In genomic region chr10:95800286-95800685, GRCh38 we compare ENCODE assay signal across 9 cellular contexts. TPM values are rescaled to one million over a fixed set of nuclear protein-coding genes. Genes with fewer than 3 reads are reported as not detected.
A peak's percentile ranks its signal among the peaks of the same experiment; 100 is the strongest.
DNase-seq lines count a peak whose midpoint lies in the region; ATAC-seq, FAIRE-seq and TF ChIP-seq lines count a peak whose summit lies in the region.
"Not testable (repeated sequence)": the region's sequence is repeated elsewhere in the genome, so short reads cannot be mapped to it uniquely, and the experiment has no call there.
"Had no signal": no experiment of that assay in that cellular context is flagged by ENCODE, and none has a peak within 500 bp of the region (broad histone marks: within the 10 kb centered on the region; RNA-seq: fewer than 3 reads in every experiment).

No MANE protein-coding gene starts in this region.

- not testable (repeated sequence) for H3K27me3 Mint-ChIP-seq in activated CD8-positive, alpha-beta T cell treated with anti-CD3 and anti-CD28 coated beads, Interleukin-2, amount 10 ng/mL, durations not matched to agents 7 days and 5 days (ENCODE audit: low read depth); astrocyte (ENCODE audit: low read depth, unreplicated experiment); natural killer cell treated with Interleukin-12 subunit alpha and Interleukin-12 subunit beta and Interleukin-15 and Interleukin-18, amount 100 ng/mL, for 72 hours
- H3K27me3 Mint-ChIP-seq in stimulated activated naive CD8-positive, alpha-beta T cell treated with anti-CD3 and anti-CD28 coated beads, Interleukin-15, Interleukin-2, amounts not matched to agents 100 ng/mL and 50 ng/mL, for 24 hours = peaks cover 12% of the 10 kb centered on the region

- FAIRE-seq in astrocyte (lab: Jason Lieb, UNC) = not testable (repeated sequence)

- not testable (repeated sequence) for TF ChIP-seq CTCF in NB4 (IDR thresholded peaks at IDR 0.05; ENCODE audit: low read depth, low read length); astrocyte (IDR thresholded peaks at IDR 0.05; ENCODE audit: insufficient read depth, low read depth, low read length); fibroblast of pulmonary artery (IDR thresholded peaks at IDR 0.05; ENCODE audit: low read length, missing control alignments)

- peaks cover 50% of the 10 kb centered on the region for H3K4me1 Mint-ChIP-seq in activated CD8-positive, alpha-beta T cell treated with anti-CD3 and anti-CD28 coated beads, Interleukin-2, amount 10 ng/mL, durations not matched to agents 7 days and 5 days (ENCODE audit: low read depth)
- H3K4me1 Mint-ChIP-seq in astrocyte (ENCODE audit: low read depth, unreplicated experiment) = not testable (repeated sequence)
- H3K4me1 Mint-ChIP-seq in natural killer cell treated with Interleukin-12 subunit alpha and Interleukin-12 subunit beta and Interleukin-15 and Interleukin-18, amount 100 ng/mL, for 72 hours (ENCODE audit: low read depth in 2 of 2) = peaks cover 41% of the 10 kb centered on the region in 2 donors
- peaks cover 16% of the 10 kb centered on the region for H3K4me1 Mint-ChIP-seq in stimulated activated naive CD8-positive, alpha-beta T cell treated with anti-CD3 and anti-CD28 coated beads, Interleukin-15, Interleukin-2, amounts not matched to agents 100 ng/mL and 50 ng/mL, for 24 hours (ENCODE audit: low read depth)

- CTCF ChIA-PET in activated CD8-positive, alpha-beta T cell treated with anti-CD3 and anti-CD28 coated beads, Interleukin-2, amount 10 ng/mL, durations not matched to agents 7 days and 5 days (lab: Charles Lee) = interaction anchor here (1.4 kb wide), 1 partner anchor 107 kb away, joined by 5 read pairs; the partner anchor contains the start of gene TCTN3

- not testable (repeated sequence) for ATAC-seq in activated CD8-positive, alpha-beta T cell treated with anti-CD3 and anti-CD28 coated beads, Interleukin-2, amount 10 ng/mL, durations not matched to agents 7 days and 5 days; natural killer cell treated with Interleukin-12 subunit alpha and Interleukin-12 subunit beta and Interleukin-15 and Interleukin-18, amount 100 ng/mL, for 72 hours

- peaks cover 10% of the 10 kb centered on the region for H3K9me3 Mint-ChIP-seq in activated CD8-positive, alpha-beta T cell treated with anti-CD3 and anti-CD28 coated beads, Interleukin-2, amount 10 ng/mL, durations not matched to agents 7 days and 5 days (ENCODE audit: insufficient read depth)
- peaks cover 12% of the 10 kb centered on the region for H3K9me3 Mint-ChIP-seq in astrocyte (ENCODE audit: unreplicated experiment)
- not testable (repeated sequence) for H3K9me3 Mint-ChIP-seq in natural killer cell treated with Interleukin-12 subunit alpha and Interleukin-12 subunit beta and Interleukin-15 and Interleukin-18, amount 100 ng/mL, for 72 hours; stimulated activated naive CD8-positive, alpha-beta T cell treated with anti-CD3 and anti-CD28 coated beads, Interleukin-15, Interleukin-2, amounts not matched to agents 100 ng/mL and 50 ng/mL, for 24 hours

- H3K4me3 Mint-ChIP-seq in activated CD8-positive, alpha-beta T cell treated with anti-CD3 and anti-CD28 coated beads, Interleukin-2, amount 10 ng/mL, durations not matched to agents 7 days and 5 days; astrocyte (ENCODE audit: unreplicated experiment); stimulated activated naive CD8-positive, alpha-beta T cell treated with anti-CD3 and anti-CD28 coated beads, Interleukin-15, Interleukin-2, amounts not matched to agents 100 ng/mL and 50 ng/mL, for 24 hours: not testable (repeated sequence)
- peak overlapping the region; percentile 70 for H3K4me3 Mint-ChIP-seq in natural killer cell treated with Interleukin-12 subunit alpha and Interleukin-12 subunit beta and Interleukin-15 and Interleukin-18, amount 100 ng/mL, for 72 hours

- not testable (repeated sequence) for H3K9ac ChIP-seq in astrocyte (ENCODE audit: low read length)

- not testable (repeated sequence) for TF ChIP-seq POLR2A in NB4 (IDR thresholded peaks at IDR 0.05; ENCODE audit: extremely low read depth, insufficient read length)

- H3K36me3 ChIP-seq in astrocyte (ENCODE audit: insufficient read depth, low read length) = not testable (repeated sequence)

- not testable (repeated sequence) for H3K4me2 ChIP-seq in astrocyte (ENCODE audit: low read length)

- not testable (repeated sequence) for H3K27me3 ChIP-seq in astrocyte (ENCODE audit: insufficient read depth, low read length)

- H3K36me3 Mint-ChIP-seq in activated CD8-positive, alpha-beta T cell treated with anti-CD3 and anti-CD28 coated beads, Interleukin-2, amount 10 ng/mL, durations not matched to agents 7 days and 5 days (ENCODE audit: low read depth) = peaks cover 59% of the 10 kb centered on the region
- not testable (repeated sequence) for H3K36me3 Mint-ChIP-seq in astrocyte (ENCODE audit: low read depth, unreplicated experiment); stimulated activated naive CD8-positive, alpha-beta T cell treated with anti-CD3 and anti-CD28 coated beads, Interleukin-15, Interleukin-2, amounts not matched to agents 100 ng/mL and 50 ng/mL, for 24 hours (ENCODE audit: low read depth)
- peaks cover 51% of the 10 kb centered on the region for H3K36me3 Mint-ChIP-seq in natural killer cell treated with Interleukin-12 subunit alpha and Interleukin-12 subunit beta and Interleukin-15 and Interleukin-18, amount 100 ng/mL, for 72 hours

- POLR2A ChIA-PET in activated CD8-positive, alpha-beta T cell treated with anti-CD3 and anti-CD28 coated beads, Interleukin-2, amount 10 ng/mL, durations not matched to agents 7 days and 5 days (lab: Charles Lee) = not testable (repeated sequence)

- not testable (repeated sequence) for H2AFZ ChIP-seq in astrocyte (ENCODE audit: low read depth, low read length)

- peak; percentile 56 for DNase-seq in EH (ENCODE audit: low read depth)
- DNase-seq in NB4 (ENCODE audit: low read depth) = peak; percentile 22
- not testable (repeated sequence) for DNase-seq in activated CD8-positive, alpha-beta T cell treated with anti-CD3 and anti-CD28 coated beads, Interleukin-2, amount 10 ng/mL, durations not matched to agents 7 days and 5 days; astrocyte (ENCODE audit: low read depth); natural killer cell treated with Interleukin-12 subunit alpha and Interleukin-12 subunit beta and Interleukin-15 and Interleukin-18, amount 100 ng/mL, for 72 hours (ENCODE audit: low spot score)
- peak; percentile 35 for DNase-seq in fibroblast of pulmonary artery (ENCODE audit: low read depth)

- H3K27ac Mint-ChIP-seq in activated CD8-positive, alpha-beta T cell treated with anti-CD3 and anti-CD28 coated beads, Interleukin-2, amount 10 ng/mL, durations not matched to agents 7 days and 5 days = peak overlapping the region; percentile 18
- H3K27ac Mint-ChIP-seq in astrocyte (ENCODE audit: unreplicated experiment) = not testable (repeated sequence)
- H3K27ac Mint-ChIP-seq in natural killer cell treated with Interleukin-12 subunit alpha and Interleukin-12 subunit beta and Interleukin-15 and Interleukin-18, amount 100 ng/mL, for 72 hours = peak overlapping the region; percentile 79 to 84
- peak overlapping the region; percentile 61 for H3K27ac Mint-ChIP-seq in stimulated activated naive CD8-positive, alpha-beta T cell treated with anti-CD3 and anti-CD28 coated beads, Interleukin-15, Interleukin-2, amounts not matched to agents 100 ng/mL and 50 ng/mL, for 24 hours

- H3K27ac ChIP-seq in astrocyte (ENCODE audit: low read depth, low read length) = peak overlapping the region; percentile 38

- H3K79me2 ChIP-seq in astrocyte (ENCODE audit: insufficient read depth, low read length) = not testable (repeated sequence)

- not testable (repeated sequence) for H3K4me3 ChIP-seq in NB4 (ENCODE audit: low read depth, low read length); astrocyte (ENCODE audit: insufficient read depth, low read depth, low read length); fibroblast of pulmonary artery (replicated peaks; ENCODE audit: low read depth, low read length)

- H3K4me1 ChIP-seq in astrocyte (ENCODE audit: insufficient read depth, low read length) = not testable (repeated sequence)

- not testable (repeated sequence) for H3K9me3 ChIP-seq in astrocyte (ENCODE audit: insufficient read depth, low read depth, low read length)

- not testable (repeated sequence) for H4K20me1 ChIP-seq in astrocyte (ENCODE audit: insufficient read depth, low read length)

RNA-seq across cellular contexts. Expression of gene ENTPD1, which starts 44.3 kb away (rescaled TPM):
- total RNA-seq in activated CD8-positive, alpha-beta T cell treated with anti-CD3 and anti-CD28 coated beads, Interleukin-2, amount 10 ng/mL, durations not matched to agents 7 days and 5 days = 10 to 100 TPM; 14.2 to 14.9 TPM
- 0.77 and 0.95 TPM in 2 replicates for total RNA-seq in astrocyte
- 100 to 1,000 TPM in 1 of 2 donors, 10 to 100 TPM in 1; 56.4 to 111 TPM for total RNA-seq in natural killer cell treated with Interleukin-12 subunit alpha and Interleukin-12 subunit beta and Interleukin-15 and Interleukin-18, amount 100 ng/mL, for 72 hours
- total RNA-seq: HFFc6, HT1080 had no signal
